Comparison of ENCODE assay signal across 1 cellular context in the genomic region with DNA sequence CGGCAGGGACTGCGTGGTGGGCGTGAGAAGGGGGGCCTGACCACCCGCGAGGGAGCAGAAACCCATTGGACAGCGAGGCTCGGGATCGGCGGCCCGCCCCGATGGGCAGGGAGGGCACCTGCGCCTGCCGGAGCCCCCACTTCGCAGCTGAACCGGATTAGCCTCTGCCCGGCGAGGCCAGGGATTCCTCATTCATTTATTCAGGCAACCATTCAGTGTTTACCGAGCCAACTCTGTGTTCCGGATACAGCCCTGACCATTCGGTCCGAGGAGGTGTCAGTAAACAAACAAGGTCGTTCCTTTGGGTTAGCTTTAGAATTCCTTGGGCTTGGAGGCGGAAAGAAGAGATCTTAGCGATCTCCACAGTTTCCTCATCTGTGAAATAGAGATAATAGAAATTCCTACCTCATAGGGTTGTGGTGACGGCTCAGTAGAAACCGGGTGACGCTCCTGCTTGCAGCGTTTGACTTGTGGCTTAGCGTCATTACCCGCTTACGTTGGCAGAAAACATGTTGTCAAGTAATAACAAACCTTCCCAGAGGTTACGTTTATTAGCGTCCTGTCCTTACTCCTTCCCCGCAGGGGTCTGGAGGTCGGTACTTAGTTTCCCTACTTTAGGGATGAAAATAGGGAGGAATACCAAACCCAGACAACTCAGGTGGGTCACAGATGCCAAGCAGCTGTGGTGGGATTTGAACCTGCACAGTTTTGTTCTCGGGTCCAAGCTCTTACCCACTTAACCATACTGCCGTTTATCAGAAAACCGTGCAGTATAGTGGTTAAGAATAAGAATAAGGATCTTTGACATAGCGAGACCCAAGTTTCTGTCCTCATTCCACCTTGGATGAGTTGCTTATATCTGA.
TF ChIP-seq lines count a peak whose summit lies in the region.

No MANE protein-coding gene starts in this region.

TF ChIP-seq in K562, 482 proteins besides CTCF, POLR2A, EP300 and RAD21 (continued from another document and continues in another):
- TF ChIP-seq, protein P1, sequence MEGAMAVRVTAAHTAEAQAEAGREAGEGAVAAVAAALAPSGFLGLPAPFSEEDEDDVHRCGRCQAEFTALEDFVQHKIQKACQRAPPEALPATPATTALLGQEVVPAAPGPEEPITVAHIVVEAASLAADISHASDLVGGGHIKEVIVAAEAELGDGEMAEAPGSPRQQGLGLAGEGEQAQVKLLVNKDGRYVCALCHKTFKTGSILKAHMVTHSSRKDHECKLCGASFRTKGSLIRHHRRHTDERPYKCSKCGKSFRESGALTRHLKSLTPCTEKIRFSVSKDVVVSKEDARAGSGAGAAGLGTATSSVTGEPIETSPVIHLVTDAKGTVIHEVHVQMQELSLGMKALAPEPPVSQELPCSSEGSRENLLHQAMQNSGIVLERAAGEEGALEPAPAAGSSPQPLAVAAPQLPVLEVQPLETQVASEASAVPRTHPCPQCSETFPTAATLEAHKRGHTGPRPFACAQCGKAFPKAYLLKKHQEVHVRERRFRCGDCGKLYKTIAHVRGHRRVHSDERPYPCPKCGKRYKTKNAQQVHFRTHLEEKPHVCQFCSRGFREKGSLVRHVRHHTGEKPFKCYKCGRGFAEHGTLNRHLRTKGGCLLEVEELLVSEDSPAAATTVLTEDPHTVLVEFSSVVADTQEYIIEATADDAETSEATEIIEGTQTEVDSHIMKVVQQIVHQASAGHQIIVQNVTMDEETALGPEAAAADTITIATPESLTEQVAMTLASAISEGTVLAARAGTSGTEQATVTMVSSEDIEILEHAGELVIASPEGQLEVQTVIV (CRISPR knock-in tag; IDR thresholded peaks at IDR 0.05; ENCODE audit: borderline replicate concordance): no peak
- TF ChIP-seq SETDB1 (IDR thresholded peaks at IDR 0.05; ENCODE audit: low read length) (no peak), ZNF133 (CRISPR knock-in tag; IDR thresholded peaks at IDR 0.05) (no peak), BCL6 (CRISPR knock-in tag; IDR thresholded peaks at IDR 0.05) (no peak), MBD2 (IDR thresholded peaks at IDR 0.05; ENCODE audit: borderline replicate concordance, low read depth) (no peak), XRCC3 (IDR thresholded peaks at IDR 0.05) (no peak), E2F3 (CRISPR knock-in tag; IDR thresholded peaks at IDR 0.05) (no peak), ZNF3 (CRISPR knock-in tag; IDR thresholded peaks at IDR 0.05) (peak; percentile 73; the same call in 1 of the 2 replicates), POLR3A (IDR thresholded peaks at IDR 0.05; ENCODE audit: borderline replicate concordance, extremely low read depth, insufficient read depth, insufficient read length) (peak; percentile 90), ZNF717 (CRISPR knock-in tag; IDR thresholded peaks at IDR 0.05) (no peak), ZNF282 (CRISPR knock-in tag; IDR thresholded peaks at IDR 0.05) (no peak), U2AF2 (optimal IDR thresholded peaks at IDR 0.05; ENCODE audit: low read depth, low read length) (no peak), TAF1 (IDR thresholded peaks at IDR 0.05; ENCODE audit: control insufficient read depth, extremely low read depth, insufficient read depth, low read length, severe bottlenecking) (peak; percentile 13), WHSC1 (IDR thresholded peaks at IDR 0.05; ENCODE audit: low read length) (no peak), HDAC6 (IDR thresholded peaks at IDR 0.05; ENCODE audit: low read depth, low read length) (no peak), FOXA3 (CRISPR knock-in tag; conservative IDR thresholded peaks at IDR 0.05 in 1 of 2, IDR thresholded peaks at IDR 0.05 in 1 of 2) (peak; percentile 74; a peak in 2 of 4 replicates), MEF2A (IDR thresholded peaks at IDR 0.05; ENCODE audit: control insufficient read depth, low read depth, low read length) (no peak), ZFP1 (CRISPR knock-in tag; IDR thresholded peaks at IDR 0.05) (no peak), ZNF780A (CRISPR knock-in tag; IDR thresholded peaks at IDR 0.05) (no peak), ETV5 (CRISPR knock-in tag; IDR thresholded peaks at IDR 0.05; ENCODE audit: low read depth) (no peak), BHLHE40 (IDR thresholded peaks at IDR 0.05; ENCODE audit: low read length) (no peak), NELFE (IDR thresholded peaks at IDR 0.05; ENCODE audit: insufficient read depth, insufficient read length) (no peak), ZKSCAN8 (CRISPR knock-in tag; IDR thresholded peaks at IDR 0.05) (no peak), ZNF589 (CRISPR knock-in tag; IDR thresholded peaks at IDR 0.05; ENCODE audit: low read depth) (0 out of 2 replicates have a peak, but pooled peaks have one; percentile 10), SUPT5H (IDR thresholded peaks at IDR 0.05) (peak; percentile 72), CBFA2T3 (IDR thresholded peaks at IDR 0.05) (peak; percentile 33; the same call in 1 of the 2 replicates), SIRT6 (IDR thresholded peaks at IDR 0.05; ENCODE audit: low read depth, low read length) (no peak), BRCA1 (IDR thresholded peaks at IDR 0.05) (no peak), BRCA1 (CRISPR knock-in tag; IDR thresholded peaks at IDR 0.05) (0 out of 2 replicates have a peak, but pooled peaks have one; percentile 16)
- TF ChIP-seq, protein P2, sequence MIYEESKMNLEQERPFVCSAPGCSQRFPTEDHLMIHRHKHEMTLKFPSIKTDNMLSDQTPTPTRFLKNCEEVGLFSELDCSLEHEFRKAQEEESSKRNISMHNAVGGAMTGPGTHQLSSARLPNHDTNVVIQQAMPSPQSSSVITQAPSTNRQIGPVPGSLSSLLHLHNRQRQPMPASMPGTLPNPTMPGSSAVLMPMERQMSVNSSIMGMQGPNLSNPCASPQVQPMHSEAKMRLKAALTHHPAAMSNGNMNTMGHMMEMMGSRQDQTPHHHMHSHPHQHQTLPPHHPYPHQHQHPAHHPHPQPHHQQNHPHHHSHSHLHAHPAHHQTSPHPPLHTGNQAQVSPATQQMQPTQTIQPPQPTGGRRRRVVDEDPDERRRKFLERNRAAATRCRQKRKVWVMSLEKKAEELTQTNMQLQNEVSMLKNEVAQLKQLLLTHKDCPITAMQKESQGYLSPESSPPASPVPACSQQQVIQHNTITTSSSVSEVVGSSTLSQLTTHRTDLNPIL (CRISPR knock-in tag; IDR thresholded peaks at IDR 0.05): no peak
- TF ChIP-seq, protein P3, sequence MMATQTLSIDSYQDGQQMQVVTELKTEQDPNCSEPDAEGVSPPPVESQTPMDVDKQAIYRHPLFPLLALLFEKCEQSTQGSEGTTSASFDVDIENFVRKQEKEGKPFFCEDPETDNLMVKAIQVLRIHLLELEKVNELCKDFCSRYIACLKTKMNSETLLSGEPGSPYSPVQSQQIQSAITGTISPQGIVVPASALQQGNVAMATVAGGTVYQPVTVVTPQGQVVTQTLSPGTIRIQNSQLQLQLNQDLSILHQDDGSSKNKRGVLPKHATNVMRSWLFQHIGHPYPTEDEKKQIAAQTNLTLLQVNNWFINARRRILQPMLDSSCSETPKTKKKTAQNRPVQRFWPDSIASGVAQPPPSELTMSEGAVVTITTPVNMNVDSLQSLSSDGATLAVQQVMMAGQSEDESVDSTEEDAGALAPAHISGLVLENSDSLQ (IDR thresholded peaks at IDR 0.05): no peak
- TF ChIP-seq, protein P4, sequence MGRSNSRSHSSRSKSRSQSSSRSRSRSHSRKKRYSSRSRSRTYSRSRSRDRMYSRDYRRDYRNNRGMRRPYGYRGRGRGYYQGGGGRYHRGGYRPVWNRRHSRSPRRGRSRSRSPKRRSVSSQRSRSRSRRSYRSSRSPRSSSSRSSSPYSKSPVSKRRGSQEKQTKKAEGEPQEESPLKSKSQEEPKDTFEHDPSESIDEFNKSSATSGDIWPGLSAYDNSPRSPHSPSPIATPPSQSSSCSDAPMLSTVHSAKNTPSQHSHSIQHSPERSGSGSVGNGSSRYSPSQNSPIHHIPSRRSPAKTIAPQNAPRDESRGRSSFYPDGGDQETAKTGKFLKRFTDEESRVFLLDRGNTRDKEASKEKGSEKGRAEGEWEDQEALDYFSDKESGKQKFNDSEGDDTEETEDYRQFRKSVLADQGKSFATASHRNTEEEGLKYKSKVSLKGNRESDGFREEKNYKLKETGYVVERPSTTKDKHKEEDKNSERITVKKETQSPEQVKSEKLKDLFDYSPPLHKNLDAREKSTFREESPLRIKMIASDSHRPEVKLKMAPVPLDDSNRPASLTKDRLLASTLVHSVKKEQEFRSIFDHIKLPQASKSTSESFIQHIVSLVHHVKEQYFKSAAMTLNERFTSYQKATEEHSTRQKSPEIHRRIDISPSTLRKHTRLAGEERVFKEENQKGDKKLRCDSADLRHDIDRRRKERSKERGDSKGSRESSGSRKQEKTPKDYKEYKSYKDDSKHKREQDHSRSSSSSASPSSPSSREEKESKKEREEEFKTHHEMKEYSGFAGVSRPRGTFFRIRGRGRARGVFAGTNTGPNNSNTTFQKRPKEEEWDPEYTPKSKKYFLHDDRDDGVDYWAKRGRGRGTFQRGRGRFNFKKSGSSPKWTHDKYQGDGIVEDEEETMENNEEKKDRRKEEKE (IDR thresholded peaks at IDR 0.05; ENCODE audit: borderline replicate concordance in 1 of 2, control insufficient read depth in 1 of 2, low read depth in 2 of 2, low read length in 1 of 2): 0 out of 4 replicates have a peak, but pooled peaks of 1 of the 2 experiments have one; percentile 83
- TF ChIP-seq, protein P5, sequence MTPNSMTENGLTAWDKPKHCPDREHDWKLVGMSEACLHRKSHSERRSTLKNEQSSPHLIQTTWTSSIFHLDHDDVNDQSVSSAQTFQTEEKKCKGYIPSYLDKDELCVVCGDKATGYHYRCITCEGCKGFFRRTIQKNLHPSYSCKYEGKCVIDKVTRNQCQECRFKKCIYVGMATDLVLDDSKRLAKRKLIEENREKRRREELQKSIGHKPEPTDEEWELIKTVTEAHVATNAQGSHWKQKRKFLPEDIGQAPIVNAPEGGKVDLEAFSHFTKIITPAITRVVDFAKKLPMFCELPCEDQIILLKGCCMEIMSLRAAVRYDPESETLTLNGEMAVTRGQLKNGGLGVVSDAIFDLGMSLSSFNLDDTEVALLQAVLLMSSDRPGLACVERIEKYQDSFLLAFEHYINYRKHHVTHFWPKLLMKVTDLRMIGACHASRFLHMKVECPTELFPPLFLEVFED (CRISPR knock-in tag; conservative IDR thresholded peaks at IDR 0.05): peak; percentile 92
- TF ChIP-seq, protein P6, sequence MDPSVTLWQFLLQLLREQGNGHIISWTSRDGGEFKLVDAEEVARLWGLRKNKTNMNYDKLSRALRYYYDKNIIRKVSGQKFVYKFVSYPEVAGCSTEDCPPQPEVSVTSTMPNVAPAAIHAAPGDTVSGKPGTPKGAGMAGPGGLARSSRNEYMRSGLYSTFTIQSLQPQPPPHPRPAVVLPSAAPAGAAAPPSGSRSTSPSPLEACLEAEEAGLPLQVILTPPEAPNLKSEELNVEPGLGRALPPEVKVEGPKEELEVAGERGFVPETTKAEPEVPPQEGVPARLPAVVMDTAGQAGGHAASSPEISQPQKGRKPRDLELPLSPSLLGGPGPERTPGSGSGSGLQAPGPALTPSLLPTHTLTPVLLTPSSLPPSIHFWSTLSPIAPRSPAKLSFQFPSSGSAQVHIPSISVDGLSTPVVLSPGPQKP (CRISPR knock-in tag; IDR thresholded peaks at IDR 0.05): no peak
- TF ChIP-seq, protein P7, sequence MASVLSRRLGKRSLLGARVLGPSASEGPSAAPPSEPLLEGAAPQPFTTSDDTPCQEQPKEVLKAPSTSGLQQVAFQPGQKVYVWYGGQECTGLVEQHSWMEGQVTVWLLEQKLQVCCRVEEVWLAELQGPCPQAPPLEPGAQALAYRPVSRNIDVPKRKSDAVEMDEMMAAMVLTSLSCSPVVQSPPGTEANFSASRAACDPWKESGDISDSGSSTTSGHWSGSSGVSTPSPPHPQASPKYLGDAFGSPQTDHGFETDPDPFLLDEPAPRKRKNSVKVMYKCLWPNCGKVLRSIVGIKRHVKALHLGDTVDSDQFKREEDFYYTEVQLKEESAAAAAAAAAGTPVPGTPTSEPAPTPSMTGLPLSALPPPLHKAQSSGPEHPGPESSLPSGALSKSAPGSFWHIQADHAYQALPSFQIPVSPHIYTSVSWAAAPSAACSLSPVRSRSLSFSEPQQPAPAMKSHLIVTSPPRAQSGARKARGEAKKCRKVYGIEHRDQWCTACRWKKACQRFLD (CRISPR knock-in tag; IDR thresholded peaks at IDR 0.05): peak; percentile 64
- TF ChIP-seq, protein P8, sequence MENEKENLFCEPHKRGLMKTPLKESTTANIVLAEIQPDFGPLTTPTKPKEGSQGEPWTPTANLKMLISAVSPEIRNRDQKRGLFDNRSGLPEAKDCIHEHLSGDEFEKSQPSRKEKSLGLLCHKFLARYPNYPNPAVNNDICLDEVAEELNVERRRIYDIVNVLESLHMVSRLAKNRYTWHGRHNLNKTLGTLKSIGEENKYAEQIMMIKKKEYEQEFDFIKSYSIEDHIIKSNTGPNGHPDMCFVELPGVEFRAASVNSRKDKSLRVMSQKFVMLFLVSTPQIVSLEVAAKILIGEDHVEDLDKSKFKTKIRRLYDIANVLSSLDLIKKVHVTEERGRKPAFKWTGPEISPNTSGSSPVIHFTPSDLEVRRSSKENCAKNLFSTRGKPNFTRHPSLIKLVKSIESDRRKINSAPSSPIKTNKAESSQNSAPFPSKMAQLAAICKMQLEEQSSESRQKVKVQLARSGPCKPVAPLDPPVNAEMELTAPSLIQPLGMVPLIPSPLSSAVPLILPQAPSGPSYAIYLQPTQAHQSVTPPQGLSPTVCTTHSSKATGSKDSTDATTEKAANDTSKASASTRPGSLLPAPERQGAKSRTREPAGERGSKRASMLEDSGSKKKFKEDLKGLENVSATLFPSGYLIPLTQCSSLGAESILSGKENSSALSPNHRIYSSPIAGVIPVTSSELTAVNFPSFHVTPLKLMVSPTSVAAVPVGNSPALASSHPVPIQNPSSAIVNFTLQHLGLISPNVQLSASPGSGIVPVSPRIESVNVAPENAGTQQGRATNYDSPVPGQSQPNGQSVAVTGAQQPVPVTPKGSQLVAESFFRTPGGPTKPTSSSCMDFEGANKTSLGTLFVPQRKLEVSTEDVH (IDR thresholded peaks at IDR 0.05; ENCODE audit: low read depth, partially characterized antibody): peak; percentile 52
- TF ChIP-seq, protein P9, sequence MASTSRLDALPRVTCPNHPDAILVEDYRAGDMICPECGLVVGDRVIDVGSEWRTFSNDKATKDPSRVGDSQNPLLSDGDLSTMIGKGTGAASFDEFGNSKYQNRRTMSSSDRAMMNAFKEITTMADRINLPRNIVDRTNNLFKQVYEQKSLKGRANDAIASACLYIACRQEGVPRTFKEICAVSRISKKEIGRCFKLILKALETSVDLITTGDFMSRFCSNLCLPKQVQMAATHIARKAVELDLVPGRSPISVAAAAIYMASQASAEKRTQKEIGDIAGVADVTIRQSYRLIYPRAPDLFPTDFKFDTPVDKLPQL (IDR thresholded peaks at IDR 0.05; ENCODE audit: extremely low read depth, insufficient read length): no peak
- TF ChIP-seq, protein P10, sequence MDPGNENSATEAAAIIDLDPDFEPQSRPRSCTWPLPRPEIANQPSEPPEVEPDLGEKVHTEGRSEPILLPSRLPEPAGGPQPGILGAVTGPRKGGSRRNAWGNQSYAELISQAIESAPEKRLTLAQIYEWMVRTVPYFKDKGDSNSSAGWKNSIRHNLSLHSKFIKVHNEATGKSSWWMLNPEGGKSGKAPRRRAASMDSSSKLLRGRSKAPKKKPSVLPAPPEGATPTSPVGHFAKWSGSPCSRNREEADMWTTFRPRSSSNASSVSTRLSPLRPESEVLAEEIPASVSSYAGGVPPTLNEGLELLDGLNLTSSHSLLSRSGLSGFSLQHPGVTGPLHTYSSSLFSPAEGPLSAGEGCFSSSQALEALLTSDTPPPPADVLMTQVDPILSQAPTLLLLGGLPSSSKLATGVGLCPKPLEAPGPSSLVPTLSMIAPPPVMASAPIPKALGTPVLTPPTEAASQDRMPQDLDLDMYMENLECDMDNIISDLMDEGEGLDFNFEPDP (CRISPR knock-in tag; IDR thresholded peaks at IDR 0.05): no peak
